Comparison of ENCODE assay signal across 8 cellular contexts in genomic region chr1:27366113-27366410, GRCh38. TPM values are rescaled to one million over a fixed set of nuclear protein-coding genes. Genes with fewer than 3 reads are reported as not detected.
DNase-seq lines count a peak whose midpoint lies in the region; ATAC-seq and TF ChIP-seq lines count a peak whose summit lies in the region.

No MANE protein-coding gene starts in this region.

- no peaks in the 10 kb centered on the region for H3K9me3 Mint-ChIP-seq in activated CD4-positive, alpha-beta T cell treated with anti-CD3 and anti-CD28 coated beads, Interleukin-2, amount 10 ng/mL, durations not matched to agents 7 days and 5 days

- CTCF ChIA-PET in HEK293T (lab: Yijun Ruan, JAX): interaction anchor here (0.5 to 3.8 kb wide), 11 partner anchors 9 to 354 kb away, joined by 3 to 25 read pairs (median 3); partner anchors contain the start of gene CD164L2
- CTCF ChIA-PET in activated CD4-positive, alpha-beta T cell treated with anti-CD3 and anti-CD28 coated beads, Interleukin-2, amount 10 ng/mL, durations not matched to agents 7 days and 5 days (lab: Charles Lee): interaction anchor here (0.6 to 5.5 kb wide), 25 partner anchors 9 to 1712 kb away, joined by 3 to 53 read pairs (median 4); partner anchors contain the start of genes STX12, SYTL1 and WASF2

- peak overlapping the region; percentile 82 for H3K27ac Mint-ChIP-seq in activated CD4-positive, alpha-beta T cell treated with anti-CD3 and anti-CD28 coated beads, Interleukin-2, amount 10 ng/mL, durations not matched to agents 7 days and 5 days

- H3K4me1 Mint-ChIP-seq in activated CD4-positive, alpha-beta T cell treated with anti-CD3 and anti-CD28 coated beads, Interleukin-2, amount 10 ng/mL, durations not matched to agents 7 days and 5 days: peaks cover 46% of the 10 kb centered on the region

- peak overlapping the region; percentile 77 for H3K4me3 Mint-ChIP-seq in activated CD4-positive, alpha-beta T cell treated with anti-CD3 and anti-CD28 coated beads, Interleukin-2, amount 10 ng/mL, durations not matched to agents 7 days and 5 days

- POLR2A ChIA-PET in HEK293T (lab: Yijun Ruan, JAX): interaction anchor here (1.0 to 4.0 kb wide), 22 partner anchors 9 to 211 kb away, joined by 3 to 26 read pairs (median 4); partner anchors contain the start of genes CD164L2, FCN3, SLC9A1 and SYTL1
- POLR2A ChIA-PET in activated CD4-positive, alpha-beta T cell treated with anti-CD3 and anti-CD28 coated beads, Interleukin-2, amount 10 ng/mL, durations not matched to agents 7 days and 5 days (lab: Charles Lee): interaction anchor here (0.6 kb wide), 1 partner anchor 64 kb away, joined by 3 read pairs; no protein-coding TSS in a partner anchor

- H3K27me3 Mint-ChIP-seq in activated CD4-positive, alpha-beta T cell treated with anti-CD3 and anti-CD28 coated beads, Interleukin-2, amount 10 ng/mL, durations not matched to agents 7 days and 5 days: no peaks in the 10 kb centered on the region

- ATAC-seq in left lobe of liver: peak; percentile 58
- no peak for ATAC-seq in HG03571 (IDR thresholded peaks at IDR 0.05; ENCODE audit: unreplicated experiment)

- no peaks in the 10 kb centered on the region for H3K36me3 Mint-ChIP-seq in activated CD4-positive, alpha-beta T cell treated with anti-CD3 and anti-CD28 coated beads, Interleukin-2, amount 10 ng/mL, durations not matched to agents 7 days and 5 days (ENCODE audit: low read depth)

- peak; percentile 91 for DNase-seq in DMS 273 (lab: John Stamatoyannopoulos, UW; ENCODE audit: unreplicated experiment)
- peak; percentile 74 for DNase-seq in HEK293T (ENCODE audit: extremely low spot score)
- peak; percentile 42 for DNase-seq in NCI-H226
- peak; percentile 79 for DNase-seq in activated CD4-positive, alpha-beta T cell treated with anti-CD3 and anti-CD28 coated beads, Interleukin-2, amount 10 ng/mL, durations not matched to agents 7 days and 5 days
- DNase-seq in dedifferentiated amniotic fluid mesenchymal stem cell (ENCODE audit: extremely low spot score): peak; percentile 54
- peak; percentile 83 for DNase-seq in left lobe of liver (ENCODE audit: low spot score)
- peak; percentile 40 to 67 for DNase-seq in stimulated activated CD4-positive, alpha-beta T cell treated with anti-CD3 and anti-CD28 coated beads, Interleukin-1b, Interleukin-23, amount 100 ng/mL, for 4 hours (ENCODE audit: low read depth in 2 of 2)

TF ChIP-seq in HEK293T, 16 proteins besides CTCF, POLR2A, EP300 and RAD21:
- TF ChIP-seq FOXK2 (IDR thresholded peaks at IDR 0.05) (no peak), L3MBTL2 (conservative IDR thresholded peaks at IDR 0.05) (no peak), HDGF (IDR thresholded peaks at IDR 0.05; ENCODE audit: borderline replicate concordance) (no peak), ARNT (IDR thresholded peaks at IDR 0.05) (no peak), ZNF384 (IDR thresholded peaks at IDR 0.05) (no peak), BHLHE40 (IDR thresholded peaks at IDR 0.05; ENCODE audit: borderline replicate concordance) (no peak), CTBP1 (IDR thresholded peaks at IDR 0.05; ENCODE audit: borderline replicate concordance) (no peak), NFRKB (IDR thresholded peaks at IDR 0.05) (no peak), FOXA1 (IDR thresholded peaks at IDR 0.05) (no peak), PKNOX1 (IDR thresholded peaks at IDR 0.05) (no peak), ELF4 (IDR thresholded peaks at IDR 0.05) (no peak), LEF1 (IDR thresholded peaks at IDR 0.05; ENCODE audit: borderline replicate concordance) (no peak), SUZ12 (IDR thresholded peaks at IDR 0.05) (no peak), TARDBP (IDR thresholded peaks at IDR 0.05) (no peak), FOXM1 (IDR thresholded peaks at IDR 0.05; ENCODE audit: borderline replicate concordance) (no peak), SP1 (IDR thresholded peaks at IDR 0.05) (no peak)

RNA-seq across cellular contexts. Expression of gene MAP3K6, which starts 0.7 kb away (rescaled TPM):
- total RNA-seq in activated CD4-positive, alpha-beta T cell treated with anti-CD3 and anti-CD28 coated beads, Interleukin-2, amount 10 ng/mL, durations not matched to agents 7 days and 5 days: 1 to 10 TPM; 6.4 to 7.6 TPM
- total RNA-seq in left lobe of liver: 7.1 TPM

RNA-seq across cellular contexts. Expression of gene FCN3, which starts 8.6 kb away (rescaled TPM):
- not detected for total RNA-seq in activated CD4-positive, alpha-beta T cell treated with anti-CD3 and anti-CD28 coated beads, Interleukin-2, amount 10 ng/mL, durations not matched to agents 7 days and 5 days
- total RNA-seq in left lobe of liver: 101 TPM

RNA-seq across cellular contexts. Expression of gene CD164L2, which starts 17.1 kb away (rescaled TPM):
- not detected for total RNA-seq in activated CD4-positive, alpha-beta T cell treated with anti-CD3 and anti-CD28 coated beads, Interleukin-2, amount 10 ng/mL, durations not matched to agents 7 days and 5 days
- total RNA-seq in left lobe of liver: not detected

RNA-seq across cellular contexts. Expression of gene SYTL1, which starts 24.2 kb away (rescaled TPM):
- 100 to 1,000 TPM in 1 of 2 experiments, 10 to 100 TPM in 1; 83.5 to 106 TPM for total RNA-seq in activated CD4-positive, alpha-beta T cell treated with anti-CD3 and anti-CD28 coated beads, Interleukin-2, amount 10 ng/mL, durations not matched to agents 7 days and 5 days
- 0.81 TPM for total RNA-seq in left lobe of liver

RNA-seq across cellular contexts. Expression of gene GPR3, which starts 26.4 kb away (rescaled TPM):
- under 1 TPM in 1 of 2 experiments, not detected in 1; 0.21 TPM for total RNA-seq in activated CD4-positive, alpha-beta T cell treated with anti-CD3 and anti-CD28 coated beads, Interleukin-2, amount 10 ng/mL, durations not matched to agents 7 days and 5 days
- not detected for total RNA-seq in left lobe of liver

Comparison
In these comparisons a context has a peak if more than half of its experiments do, and no peak if none do; other contexts are left out.
1. RNA of gene FCN3, which starts 8.6 kb away (total RNA-seq): 101 TPM in left lobe of liver (single experiment); not detected in activated CD4-positive, alpha-beta T cell treated with anti-CD3 and anti-CD28 coated beads, Interleukin-2, amount 10 ng/mL, durations not matched to agents 7 days and 5 days; every median in the first group is over 100 times any median in the second.
2. Peak in every context shown above with its lines, with median percentiles within 50 percentile points of each other: DNase-seq.